In genomic region chr7:159121476-159121875, GRCh38 we compare ENCODE assay signal across 31 cellular contexts. TPM values are rescaled to one million over a fixed set of nuclear protein-coding genes. Genes with fewer than 3 reads are reported as not detected.
"Had no signal": no experiment of that assay in that cellular context is flagged by ENCODE, and none has a peak within 500 bp of the region (broad histone marks: within the 10 kb centered on the region; RNA-seq: fewer than 3 reads in every experiment).

No MANE protein-coding gene starts in this region.

- FAIRE-seq: colon, endometrium, endothelial cell of umbilical vein, frontal cortex had no signal

- ATAC-seq: effector memory CD8-positive, alpha-beta T cell; esophagus mucosa; foreskin keratinocyte; gastrocnemius medialis; gastroesophageal sphincter; heart left ventricle; heart right ventricle had no signal

- H3K4me1 ChIP-seq: colonic mucosa, esophagus squamous epithelium, foreskin keratinocyte, gastrocnemius medialis had no signal

- H3K9me3 ChIP-seq: colonic mucosa, esophagus muscularis mucosa, esophagus squamous epithelium, gastrocnemius medialis, gastroesophageal sphincter, heart left ventricle had no signal

- H3K4me3 ChIP-seq: colonic mucosa, coronary artery, dorsolateral prefrontal cortex, esophagus muscularis mucosa, esophagus squamous epithelium, gastrocnemius medialis, gastroesophageal sphincter, heart left ventricle, heart right ventricle had no signal

- H3K36me3 ChIP-seq: colonic mucosa, esophagus muscularis mucosa, esophagus squamous epithelium, gastrocnemius medialis, heart left ventricle, heart right ventricle had no signal

- H3K27ac ChIP-seq: colonic mucosa, coronary artery, dorsolateral prefrontal cortex, epithelial cell of prostate, esophagus muscularis mucosa, esophagus squamous epithelium, foreskin keratinocyte, gastrocnemius medialis, gastroesophageal sphincter, heart left ventricle, heart right ventricle had no signal

- H3K27me3 ChIP-seq: colonic mucosa, foreskin keratinocyte, gastrocnemius medialis, gastroesophageal sphincter, heart left ventricle had no signal

- DNase-seq: colonic mucosa; cortex of kidney; dermis blood vessel endothelial cell; effector CD4-positive, alpha-beta T cell; effector CD8-positive, alpha-beta T cell; effector memory CD4-positive, alpha-beta T cell; effector memory CD8-positive, alpha-beta T cell; erythroblast; esophagus squamous epithelium; foreskin fibroblast; foreskin keratinocyte; foreskin melanocyte; gastrocnemius medialis; glutamatergic neuron; heart right ventricle had no signal

RNA-seq across cellular contexts. Expression of gene VIPR2, which starts 23.2 kb away (rescaled TPM):
- total RNA-seq: dermis blood vessel endothelial cell, dermis microvascular lymphatic vessel endothelial cell, endothelial cell of umbilical vein, epithelial cell of proximal tubule, fibroblast of lung, fibroblast of villous mesenchyme, foreskin keratinocyte, glomerular endothelial cell had no signal
- polyA plus RNA-seq: endothelial cell of umbilical vein, fibroblast of lung, foreskin keratinocyte had no signal
